Comparison of ENCODE assay signal across 28 cellular contexts in the genomic region with DNA sequence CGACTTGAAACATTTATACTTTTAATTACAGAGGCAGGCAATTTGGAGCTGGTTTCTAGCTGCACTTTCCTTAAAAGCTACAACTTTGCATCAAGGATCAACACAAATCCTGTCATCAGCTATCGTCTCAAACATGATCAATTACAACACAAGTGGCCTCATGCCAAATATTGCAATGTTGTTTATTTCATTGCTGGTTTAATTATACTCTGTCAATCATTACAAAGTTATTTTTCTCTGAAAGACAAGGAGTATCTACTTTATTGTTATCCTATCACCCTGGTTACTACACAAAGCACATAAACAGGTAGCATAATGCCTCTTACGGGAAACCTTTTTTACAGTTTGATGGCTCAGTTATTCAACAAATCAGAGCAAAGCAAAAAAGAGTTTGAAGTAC. TPM values are rescaled to one million over a fixed set of nuclear protein-coding genes. Genes with fewer than 3 reads are reported as not detected.
"Had no signal": no experiment of that assay in that cellular context is flagged by ENCODE, and none has a peak within 500 bp of the region (broad histone marks: within the 10 kb centered on the region; RNA-seq: fewer than 3 reads in every experiment).

No MANE protein-coding gene starts in this region.

- H3K9me3 Mint-ChIP-seq: T-helper 1 cell treated with Interleukin-12 subunit alpha and Interleukin-12 subunit beta and Interleukin-4 antibody, amounts not matched to agents 30 μg/mL and 1 μg/mL, for 36 hours; WTC11 had no signal

- H3K36me3 Mint-ChIP-seq: WTC11 had no signal

- H3K27ac Mint-ChIP-seq: activated CD8-positive, alpha-beta T cell treated with anti-CD3 and anti-CD28 coated beads, Interleukin-2, amount 10 ng/mL, durations not matched to agents 7 days and 5 days; activated naive CD8-positive, alpha-beta T cell treated with anti-CD3 and anti-CD28 coated beads, Interleukin-2, amount 10 ng/mL, durations not matched to agents 7 days and 5 days; T-helper 1 cell treated with Interleukin-12 subunit alpha and Interleukin-12 subunit beta and Interleukin-4 antibody, amounts not matched to agents 30 μg/mL and 1 μg/mL, for 36 hours; WTC11 had no signal

- H3K4me1 ChIP-seq: adrenal gland had no signal

- DNase-seq: activated CD4-positive, alpha-beta T cell treated with anti-CD3 and anti-CD28 coated beads for 48 hours; activated CD4-positive, alpha-beta T cell treated with anti-CD3 and anti-CD28 coated beads, Interleukin-2, amount 50 U/mL, for 4 hours; activated CD4-positive, CD25-positive, alpha-beta regulatory T cell treated with anti-CD3 and anti-CD28 coated beads, Interleukin-2, amount 50 U/mL, for 72 hours; activated CD8-positive, alpha-beta memory T cell treated with anti-CD3 and anti-CD28 coated beads, Interleukin-2, amount 50 U/mL, for 48 hours; activated CD8-positive, alpha-beta T cell treated with anti-CD3 and anti-CD28 coated beads, Interleukin-2, amount 10 ng/mL, durations not matched to agents 7 days and 5 days; activated naive CD4-positive, alpha-beta T cell treated with anti-CD3 and anti-CD28 coated beads, Interleukin-2, amount 50 U/mL, for 16 hours; activated naive CD8-positive, alpha-beta T cell treated with anti-CD3 and anti-CD28 coated beads, Interleukin-2, amount 10 ng/mL, durations not matched to agents 7 days and 5 days; activated T-cell treated with anti-CD3 and anti-CD28 coated beads, Interleukin-2, amount 50 U/mL, for 1 hour; adrenal gland; anterior cingulate cortex; cerebellar nuclear complex; Kasumi-1; KBM-7; NCI-H1048; NCI-H1436; NCI-H1694 treated with DMSO at 0.1 percent for 48 hours; NCI-H2029 treated with DMSO at 0.1 percent for 48 hours; NCI-H2171; NCI-H226; NCI-H526; NK-92 treated with Interleukin-12 subunit alpha and Interleukin-12 subunit beta, amount 100 ng/mL, for 24 hours; OCI-M1; SHP77; SW 1271 had no signal

- H3K27me3 ChIP-seq: SJSA1 had no signal

- H3K27ac ChIP-seq: adrenal gland, SJSA1 had no signal

- H3K9me3 ChIP-seq: adrenal gland, SJSA1 had no signal

- H3K4me3 Mint-ChIP-seq: activated CD8-positive, alpha-beta T cell treated with anti-CD3 and anti-CD28 coated beads, Interleukin-2, amount 10 ng/mL, durations not matched to agents 7 days and 5 days; activated naive CD8-positive, alpha-beta T cell treated with anti-CD3 and anti-CD28 coated beads, Interleukin-2, amount 10 ng/mL, durations not matched to agents 7 days and 5 days; T-helper 1 cell treated with Interleukin-12 subunit alpha and Interleukin-12 subunit beta and Interleukin-4 antibody, amounts not matched to agents 30 μg/mL and 1 μg/mL, for 36 hours; WTC11 had no signal

- H3K36me3 ChIP-seq: adrenal gland, SJSA1 had no signal

- H3K4me3 ChIP-seq: adrenal gland, SJSA1 had no signal

RNA-seq across cellular contexts. Expression of gene FOXB1, which starts 58.0 kb away (rescaled TPM):
- total RNA-seq: adrenal gland, cardiac septum, SJSA1 had no signal
- polyA plus RNA-seq: adrenal gland had no signal
